ENCODE assay signal across 8 cellular contexts in genomic region chr13:19958119-19959111, GRCh38.
A peak's percentile ranks its signal among the peaks of the same experiment; 100 is the strongest.
DNase-seq lines count a peak whose midpoint lies in the region; ATAC-seq and TF ChIP-seq lines count a peak whose summit lies in the region.

TSS of gene ZMYM2 (plus strand) at chr13:19958727. CDS start at chr13:19993073, 34,346 bp downstream.

- CTCF ChIA-PET in GM10248 (lab: Yijun Ruan, JAX) = interaction anchor here (0.6 to 1.0 kb wide), 5 partner anchors 10 to 90 kb away, joined by 3 read pairs; no protein-coding TSS in a partner anchor

- H3K9me3 Mint-ChIP-seq in activated naive CD4-positive, alpha-beta T cell treated with anti-CD3 and anti-CD28 coated beads, Interleukin-2, amount 50 U/mL, for 24 hours = no peaks in the 10 kb centered on the region

- peaks cover 31% of the 10 kb centered on the region for H3K4me1 Mint-ChIP-seq in activated naive CD4-positive, alpha-beta T cell treated with anti-CD3 and anti-CD28 coated beads, Interleukin-2, amount 50 U/mL, for 24 hours

- POLR2A ChIA-PET in GM10248 (lab: Yijun Ruan, JAX) = interaction anchor here (1.0 kb wide), 1 partner anchor 95 kb away, joined by 3 read pairs; no protein-coding TSS in a partner anchor

- peak within 1 kb of the TSS; percentile 99 for H3K27ac Mint-ChIP-seq in activated naive CD4-positive, alpha-beta T cell treated with anti-CD3 and anti-CD28 coated beads, Interleukin-2, amount 50 U/mL, for 24 hours

- TF ChIP-seq CTCF in GM10248 (IDR thresholded peaks at IDR 0.05; ENCODE audit: control extremely low read depth, extremely low read depth, low read depth, missing control alignments) = no peak

- peaks cover 4% of the 10 kb centered on the region for H3K36me3 Mint-ChIP-seq in activated naive CD4-positive, alpha-beta T cell treated with anti-CD3 and anti-CD28 coated beads, Interleukin-2, amount 50 U/mL, for 24 hours

- ATAC-seq in HG02623 (IDR thresholded peaks at IDR 0.05; ENCODE audit: unreplicated experiment) (peak; percentile 77), SK-N-SH treated with all-trans-retinoic acid at 6 μM for 48 hours (peak; percentile 86)

- DNase-seq in GM10248 (ENCODE audit: extremely low spot score) (peak; percentile 99), NCI-H1092 treated with DMSO at 0.1 percent for 48 hours (lab: John Stamatoyannopoulos, UW) (peak; percentile 95), globus pallidus (ENCODE audit: low spot score) (peak; percentile 99), nucleus accumbens (lab: John Stamatoyannopoulos, UW) (peak; percentile 86 to 100 (median 98)), superior temporal gyrus (ENCODE audit: extremely low spot score) (peak; percentile 98)

- H3K27me3 Mint-ChIP-seq in activated naive CD4-positive, alpha-beta T cell treated with anti-CD3 and anti-CD28 coated beads, Interleukin-2, amount 50 U/mL, for 24 hours = no peaks in the 10 kb centered on the region

- peak within 1 kb of the TSS; percentile 97 for H3K4me3 Mint-ChIP-seq in activated naive CD4-positive, alpha-beta T cell treated with anti-CD3 and anti-CD28 coated beads, Interleukin-2, amount 50 U/mL, for 24 hours

TF ChIP-seq in SK-N-SH treated with all-trans-retinoic acid at 6 μM for 48 hours, 23 proteins besides CTCF, POLR2A, EP300 and RAD21:
- TF ChIP-seq, protein P1, sequence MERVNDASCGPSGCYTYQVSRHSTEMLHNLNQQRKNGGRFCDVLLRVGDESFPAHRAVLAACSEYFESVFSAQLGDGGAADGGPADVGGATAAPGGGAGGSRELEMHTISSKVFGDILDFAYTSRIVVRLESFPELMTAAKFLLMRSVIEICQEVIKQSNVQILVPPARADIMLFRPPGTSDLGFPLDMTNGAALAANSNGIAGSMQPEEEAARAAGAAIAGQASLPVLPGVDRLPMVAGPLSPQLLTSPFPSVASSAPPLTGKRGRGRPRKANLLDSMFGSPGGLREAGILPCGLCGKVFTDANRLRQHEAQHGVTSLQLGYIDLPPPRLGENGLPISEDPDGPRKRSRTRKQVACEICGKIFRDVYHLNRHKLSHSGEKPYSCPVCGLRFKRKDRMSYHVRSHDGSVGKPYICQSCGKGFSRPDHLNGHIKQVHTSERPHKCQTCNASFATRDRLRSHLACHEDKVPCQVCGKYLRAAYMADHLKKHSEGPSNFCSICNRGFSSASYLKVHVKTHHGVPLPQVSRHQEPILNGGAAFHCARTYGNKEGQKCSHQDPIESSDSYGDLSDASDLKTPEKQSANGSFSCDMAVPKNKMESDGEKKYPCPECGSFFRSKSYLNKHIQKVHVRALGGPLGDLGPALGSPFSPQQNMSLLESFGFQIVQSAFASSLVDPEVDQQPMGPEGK (CRISPR knock-in tag; IDR thresholded peaks at IDR 0.05; ENCODE audit: borderline replicate concordance) = 0 out of 2 replicates have a peak, but pooled peaks have one; percentile 19
- TF ChIP-seq CSDC2 (CRISPR knock-in tag; IDR thresholded peaks at IDR 0.05) = no peak
- 0 out of 2 replicates have a peak, but pooled peaks have one; percentile 18 for TF ChIP-seq GLIS3 (CRISPR knock-in tag; IDR thresholded peaks at IDR 0.05)
- no peak for TF ChIP-seq ISL1 (CRISPR knock-in tag; IDR thresholded peaks at IDR 0.05)
- TF ChIP-seq TCF4 (CRISPR knock-in tag; IDR thresholded peaks at IDR 0.05; ENCODE audit: borderline replicate concordance) = no peak
- no peak for TF ChIP-seq RARB (CRISPR knock-in tag; IDR thresholded peaks at IDR 0.05)
- TF ChIP-seq ZNF70 (CRISPR knock-in tag; IDR thresholded peaks at IDR 0.05) = no peak

Comparison
In these comparisons a context has a peak if more than half of its experiments do, and no peak if none do; other contexts are left out.
1. Peak in every context shown above with its lines: DNase-seq and ATAC-seq.